ENCODE assay signal across 8 cellular contexts in genomic region chrX:15675490-15675921, GRCh38. TPM values are rescaled to one million over a fixed set of nuclear protein-coding genes. Genes with fewer than 3 reads are reported as not detected.
DNase-seq lines count a peak whose midpoint lies in the region; ATAC-seq and TF ChIP-seq lines count a peak whose summit lies in the region.

No MANE protein-coding gene starts in this region.

- no peak overlapping the region for H3K27ac Mint-ChIP-seq in activated naive CD4-positive, alpha-beta T cell treated with anti-CD3 and anti-CD28 coated beads, Interleukin-2, amount 50 U/mL, for 72 hours

- H3K27me3 ChIP-seq in left ventricle myocardium inferior (ENCODE audit: low read depth) = no peaks in the 10 kb centered on the region
- no peaks in the 10 kb centered on the region for H3K27me3 ChIP-seq in rectal smooth muscle tissue (ENCODE audit: control insufficient read depth, insufficient read depth, low read length)
- H3K27me3 ChIP-seq in uterus = no peaks in the 10 kb centered on the region

- H3K4me1 ChIP-seq in left ventricle myocardium inferior = peaks cover 29% of the 10 kb centered on the region
- H3K4me1 ChIP-seq in rectal smooth muscle tissue (ENCODE audit: control insufficient read depth, insufficient read depth, low read length) = peaks cover 13% of the 10 kb centered on the region
- H3K4me1 ChIP-seq in uterus = peaks cover 6 to 10% of the 10 kb centered on the region in 2 donors

- H3K9me3 ChIP-seq in left ventricle myocardium inferior (replicated peaks) (no peaks in the 10 kb centered on the region), uterus (no peaks in the 10 kb centered on the region)

- H3K27ac ChIP-seq in RWPE1 (peak overlapping the region; percentile 93), left ventricle myocardium inferior (replicated peaks) (peak overlapping the region; percentile 97), rectal smooth muscle tissue (ENCODE audit: low read depth, low read length) (peak overlapping the region; percentile 97), uterus (peak overlapping the region; percentile 98 to 99)

- DNase-seq in GF-D8 (lab: John Stamatoyannopoulos, UW) (peak; percentile 48), Kasumi-1 (lab: John Stamatoyannopoulos, UW) (peak; percentile 70 to 75), RWPE1 (ENCODE audit: low spot score) (peak; percentile 70), left ventricle myocardium inferior (peak; percentile 78), uterus (peak in 1 of 2 donors; percentile 88)
- peak; percentile 75 to 83 for DNase-seq in activated naive CD4-positive, alpha-beta T cell treated with anti-CD3 and anti-CD28 coated beads, Interleukin-2, amount 50 U/mL, for 72 hours (ENCODE audit: low spot score in 2 of 2)

- TF ChIP-seq POLR2A in uterus (IDR thresholded peaks at IDR 0.05) = no peak

- peak; percentile 67 for ATAC-seq in GM21825 (IDR thresholded peaks at IDR 0.05; ENCODE audit: unreplicated experiment)
- ATAC-seq in activated naive CD4-positive, alpha-beta T cell treated with anti-CD3 and anti-CD28 coated beads, Interleukin-2, amount 50 U/mL, for 72 hours = peak; percentile 70 to 78

- H3K9me3 Mint-ChIP-seq in activated naive CD4-positive, alpha-beta T cell treated with anti-CD3 and anti-CD28 coated beads, Interleukin-2, amount 50 U/mL, for 72 hours = no peaks in the 10 kb centered on the region

- H3K4me3 ChIP-seq in left ventricle myocardium inferior (peak overlapping the region; percentile 82), rectal smooth muscle tissue (ENCODE audit: low read length) (peak overlapping the region; percentile 79), uterus (peak overlapping the region; percentile 71 to 85)

- POLR2A ChIA-PET in RWPE1 (lab: Yijun Ruan, JAX; ENCODE audit: low non-redundant PET) = no interaction called here

- no peak for TF ChIP-seq CTCF in RWPE1 (conservative IDR thresholded peaks at IDR 0.05; ENCODE audit: low read depth)
- no peak for TF ChIP-seq CTCF in left ventricle myocardium inferior (IDR thresholded peaks at IDR 0.05; ENCODE audit: borderline replicate concordance)
- TF ChIP-seq CTCF in uterus (IDR thresholded peaks at IDR 0.05) = no peak

- no peak overlapping the region for H3K9ac ChIP-seq in rectal smooth muscle tissue (ENCODE audit: low read length)

- H3K36me3 ChIP-seq in left ventricle myocardium inferior = no peaks in the 10 kb centered on the region
- no peaks in the 10 kb centered on the region for H3K36me3 ChIP-seq in rectal smooth muscle tissue (ENCODE audit: control insufficient read depth, insufficient read depth, low read length)
- H3K36me3 ChIP-seq in uterus = no peaks in the 10 kb centered on the region

- intact Hi-C loops in left ventricle myocardium inferior (cut with micrococcal nuclease) = no loop called here
- intact Hi-C loops in uterus (cut with DNase I; ENCODE audit: low total_unique reads) = no loop called here

- CTCF ChIA-PET in RWPE1 (lab: Yijun Ruan, JAX) = no interaction called here

- H3K36me3 Mint-ChIP-seq in activated naive CD4-positive, alpha-beta T cell treated with anti-CD3 and anti-CD28 coated beads, Interleukin-2, amount 50 U/mL, for 72 hours = no peaks in the 10 kb centered on the region

RNA-seq across cellular contexts. Expression of gene CLTRN, which starts 10.9 kb away (rescaled TPM):
- total RNA-seq in activated naive CD4-positive, alpha-beta T cell treated with anti-CD3 and anti-CD28 coated beads, Interleukin-2, amount 50 U/mL, for 72 hours = 1 to 10 TPM in 1 of 2 donors, not detected in 1; 1.0 TPM
- 0.66 TPM for total RNA-seq in left ventricle myocardium inferior
- 1 to 10 TPM in 1 of 4 donors, under 1 TPM in 1, not detected in 2; 0.90 to 1.1 TPM for total RNA-seq in uterus
